Comparison of ENCODE assay signal across 8 cellular contexts in the genomic region with DNA sequence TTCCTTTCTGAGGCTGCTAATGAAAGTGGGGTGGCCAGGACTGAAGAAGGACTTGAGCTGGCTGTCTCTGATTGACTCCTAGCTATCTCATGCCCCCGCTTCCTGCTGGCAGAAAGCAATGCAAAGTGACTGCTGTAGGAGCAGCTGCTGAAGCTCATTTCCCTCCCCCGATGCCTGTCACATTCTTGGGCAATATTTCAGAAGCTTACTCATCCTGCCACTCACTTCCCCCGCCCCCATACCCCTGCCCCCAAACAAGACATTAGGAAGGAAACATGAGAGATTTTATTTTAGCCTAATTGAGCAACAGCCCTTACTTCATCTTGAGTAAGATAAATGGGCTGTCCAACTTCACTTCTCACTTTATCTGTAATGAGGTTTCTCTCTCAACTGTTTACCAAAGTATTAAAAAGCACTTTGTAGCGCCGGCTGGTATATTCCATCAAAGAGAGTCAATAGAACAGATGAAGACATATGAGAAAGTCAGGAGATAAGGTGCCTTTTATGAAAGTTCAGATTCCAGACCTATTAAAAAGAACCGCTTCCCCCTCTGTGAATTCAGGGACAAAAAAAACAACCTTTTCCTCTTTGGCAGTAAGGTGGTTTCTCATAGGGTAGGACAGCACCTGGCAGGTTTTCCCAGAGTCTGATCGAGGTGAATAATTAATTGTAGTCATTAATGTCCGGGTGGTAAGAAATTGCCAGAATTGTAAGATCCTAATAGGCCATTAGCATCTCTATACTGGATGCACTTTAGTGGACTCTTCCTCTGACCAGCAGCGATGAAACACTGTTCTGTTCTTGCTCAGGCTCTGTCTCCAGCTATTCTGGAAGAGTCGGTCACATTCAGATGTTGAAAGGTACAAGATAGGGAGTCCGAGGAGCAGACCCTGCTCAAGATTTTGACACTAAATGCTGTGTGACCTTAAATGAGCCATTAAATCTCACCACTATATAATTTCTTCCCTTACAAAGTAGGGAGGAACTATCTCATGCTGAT.
DNase-seq lines count a peak whose midpoint lies in the region; TF ChIP-seq lines count a peak whose summit lies in the region.

No MANE protein-coding gene starts in this region.

- H3K9ac ChIP-seq in H9 (ENCODE audit: extremely low read depth, insufficient read length, low read length): no peak overlapping the region

- H2BK120ac ChIP-seq in H9 (ENCODE audit: low read depth, low read length, poor library complexity, severe bottlenecking): no peak overlapping the region

- H3K36me3 Mint-ChIP-seq in H9 (ENCODE audit: insufficient read depth in 1 of 3, low read depth in 3 of 3): no peaks in the 10 kb centered on the region

- TF ChIP-seq CTCF in GM10266 (IDR thresholded peaks at IDR 0.05; ENCODE audit: control insufficient read depth, insufficient read depth, low read depth, missing control alignments) (no peak), H9 (conservative IDR thresholded peaks at IDR 0.05) (no peak), RWPE1 (conservative IDR thresholded peaks at IDR 0.05; ENCODE audit: low read depth) (no peak), ascending aorta (IDR thresholded peaks at IDR 0.05) (no peak)

- H3K18ac ChIP-seq in H9 (ENCODE audit: insufficient read length, low read depth, low read length): no peak overlapping the region

- H2AK5ac ChIP-seq in H9 (ENCODE audit: insufficient read length, low read length): no peak overlapping the region

- H3K27me3 Mint-ChIP-seq in H9 (ENCODE audit: low read depth): no peaks in the 10 kb centered on the region; the same call in 1 of the 2 replicates

- no peak overlapping the region for H2AFZ ChIP-seq in H9 (ENCODE audit: low read length)

- no peaks in the 10 kb centered on the region for H3K9me3 Mint-ChIP-seq in H9

- H3K4me1 ChIP-seq in H9 (ENCODE audit: insufficient read depth, low read length) (peaks cover 3% of the 10 kb centered on the region; the same call in 1 of the 2 replicates), ascending aorta (peaks cover 2 to 19% of the 10 kb centered on the region in 2 donors)

- no peaks in the 10 kb centered on the region for H3K79me1 ChIP-seq in H9 (ENCODE audit: insufficient read depth, low read depth, low read length, poor library complexity, severe bottlenecking)

- DNase-seq in GM10266 (ENCODE audit: extremely low spot score): peak; percentile 34
- DNase-seq in H9: peak; percentile 51
- peak; percentile 70 for DNase-seq in LoVo (ENCODE audit: low spot score)
- peak; percentile 92 for DNase-seq in RWPE1 (ENCODE audit: low spot score)
- peak; percentile 39 to 80 for DNase-seq in ascending aorta (ENCODE audit: low spot score in 2 of 2)
- DNase-seq in iris pigment epithelial cell (ENCODE audit: low read depth): peak; percentile 95
- DNase-seq in stimulated activated CD4-positive, alpha-beta T cell treated with anti-CD3 and anti-CD28 coated beads, Interleukin-12 subunit alpha, Interleukin-12 subunit beta, amount 100 ng/mL, for 48 hours (ENCODE audit: low read depth in 2 of 3, low spot score in 1 of 3): peak; percentile 34 to 59 (median 38)
- no peak for DNase-seq in mesenteric fat pad (ENCODE audit: low spot score)

- WGBS in H9 (ENCODE audit: extremely low coverage, insufficient read length, low lambda C conversion rate): no CpG with 5 or more reads among the region's 11 CpGs

- H4K91ac ChIP-seq in H9 (ENCODE audit: insufficient read length, low read depth, low read length): no peak overlapping the region

- no peaks in the 10 kb centered on the region for H3K9me3 ChIP-seq in H9 (ENCODE audit: control insufficient read depth, low read depth, low read length)
- H3K9me3 ChIP-seq in ascending aorta: no peaks in the 10 kb centered on the region

- peaks cover 20% of the 10 kb centered on the region in 2 experiments for H3K4me1 Mint-ChIP-seq in H9

- no peak overlapping the region for H2BK15ac ChIP-seq in H9 (ENCODE audit: low read depth, low read length)

- H3K4me2 ChIP-seq in H9 (ENCODE audit: insufficient read depth, insufficient read length, low read length): no peak overlapping the region

- H3K23me2 ChIP-seq in H9 (ENCODE audit: insufficient read length, low read depth, low read length, poor library complexity, severe bottlenecking): no peaks in the 10 kb centered on the region

- H3K27ac ChIP-seq in H9 (ENCODE audit: insufficient read length, low read depth, low read length) (no peak overlapping the region), RWPE1 (peak overlapping the region; percentile 81), ascending aorta (peak overlapping the region; percentile 47 to 58)

- intact Hi-C loops in ascending aorta (cut with DNase I): loop anchor here (1.0 to 5.0 kb wide), 2 partner anchors 14 to 138 kb away; a partner anchor contains a TSS

- H3K27me3 ChIP-seq in H9 (ENCODE audit: insufficient read depth, low read length) (no peaks in the 10 kb centered on the region), ascending aorta (no peaks in the 10 kb centered on the region)

- POLR2A ChIA-PET in RWPE1 (lab: Yijun Ruan, JAX; ENCODE audit: low non-redundant PET): no interaction called here

- peak overlapping the region in 1 of 2 donors; percentile 16 for H3K4me3 ChIP-seq in ascending aorta

- H3K79me2 ChIP-seq in H9 (ENCODE audit: insufficient read depth, low read length): no peaks in the 10 kb centered on the region

- H2BK12ac ChIP-seq in H9 (ENCODE audit: insufficient read length, low read depth, low read length): no peak overlapping the region

- H3K4ac ChIP-seq in H9 (ENCODE audit: low read depth, low read length): no peak overlapping the region

- no peak overlapping the region for H3K4me3 Mint-ChIP-seq in H9

- H2BK20ac ChIP-seq in H9 (ENCODE audit: low read depth, low read length, poor library complexity, severe bottlenecking): no peak overlapping the region

- no peak overlapping the region for H3K27ac Mint-ChIP-seq in H9

- no peak overlapping the region for H4K8ac ChIP-seq in H9 (replicated peaks; ENCODE audit: insufficient read length, low read depth, low read length)

- no peaks in the 10 kb centered on the region for H4K20me1 ChIP-seq in H9 (ENCODE audit: control insufficient read depth, insufficient read depth, insufficient read length)

- H3K56ac ChIP-seq in H9 (ENCODE audit: insufficient read length, low read depth, low read length): no peak overlapping the region

- CTCF ChIA-PET in RWPE1 (lab: Yijun Ruan, JAX): interaction anchor here (1.4 kb wide), 1 partner anchor 59 kb away, joined by 3 read pairs; no protein-coding TSS in a partner anchor

- H3K36me3 ChIP-seq in ascending aorta: no peaks in the 10 kb centered on the region

- no peak overlapping the region for H4K5ac ChIP-seq in H9 (ENCODE audit: insufficient read length, low read depth, low read length)

- no peak overlapping the region for H3K14ac ChIP-seq in H9 (ENCODE audit: insufficient read depth, low read length)

- no peak overlapping the region for H3K23ac ChIP-seq in H9 (ENCODE audit: insufficient read length, low read depth, low read length)

- no peak overlapping the region for H2BK5ac ChIP-seq in H9 (ENCODE audit: insufficient read length, low read length)

- H3T11ph ChIP-seq in H9 (ENCODE audit: low read length): no peak overlapping the region
